8 cellular contexts compared by ENCODE assay signal in genomic region chr2:169478339-169478738, GRCh38. TPM values are rescaled to one million over a fixed set of nuclear protein-coding genes. Genes with fewer than 3 reads are reported as not detected.
DNase-seq lines count a peak whose midpoint lies in the region.

No MANE protein-coding gene starts in this region.

- no peak overlapping the region for H3K27ac Mint-ChIP-seq in activated CD4-positive, alpha-beta memory T cell treated with anti-CD3 and anti-CD28 coated beads for 36 hours

- CTCF ChIA-PET in activated CD4-positive, alpha-beta memory T cell treated with anti-CD3 and anti-CD28 coated beads for 36 hours (lab: Charles Lee), result interaction anchor here (0.6 to 1.7 kb wide), 2 partner anchors 7 to 1338 kb away, joined by 3 to 6 read pairs; partner anchors contain the start of gene GAD1

- no peaks in the 10 kb centered on the region for H3K36me3 Mint-ChIP-seq in activated CD4-positive, alpha-beta memory T cell treated with anti-CD3 and anti-CD28 coated beads for 36 hours

- H3K4me3 Mint-ChIP-seq in activated CD4-positive, alpha-beta memory T cell treated with anti-CD3 and anti-CD28 coated beads for 36 hours, result peak overlapping the region; percentile 18

- H3K27me3 Mint-ChIP-seq in activated CD4-positive, alpha-beta memory T cell treated with anti-CD3 and anti-CD28 coated beads for 36 hours, result no peaks in the 10 kb centered on the region

- intact Hi-C loops in activated CD4-positive, alpha-beta memory T cell treated with anti-CD3 and anti-CD28 coated beads for 36 hours (cut with micrococcal nuclease), result loop anchor here (5.0 to 10.0 kb wide), 3 partner anchors 94 to 374 kb away; partner anchors contain the start of genes FASTKD1 and LRP2

- POLR2A ChIA-PET in activated CD4-positive, alpha-beta memory T cell treated with anti-CD3 and anti-CD28 coated beads for 36 hours (lab: Charles Lee), result no interaction called here

- no peaks in the 10 kb centered on the region for H3K9me3 Mint-ChIP-seq in activated CD4-positive, alpha-beta memory T cell treated with anti-CD3 and anti-CD28 coated beads for 36 hours

- H3K4me1 Mint-ChIP-seq in activated CD4-positive, alpha-beta memory T cell treated with anti-CD3 and anti-CD28 coated beads for 36 hours (ENCODE audit: low read depth), result peaks cover 13% of the 10 kb centered on the region

- DNase-seq in ELR (ENCODE audit: low read depth) (peak; percentile 40), foreskin melanocyte (peak; percentile 99), pulmonary artery endothelial cell (ENCODE audit: low read depth, low spot score) (peak; percentile 64), HK-2 (ENCODE audit: unreplicated experiment) (no peak), NCI-H524 (lab: John Stamatoyannopoulos, UW) (no peak), cerebellum (ENCODE audit: low spot score) (no peak)
- no peak for DNase-seq in activated CD4-positive, alpha-beta memory T cell treated with anti-CD3 and anti-CD28 coated beads for 36 hours
- no peak for DNase-seq in stimulated activated CD4-positive, alpha-beta T cell treated with anti-CD3 and anti-CD28 coated beads, Interleukin-2, amount 100 ng/mL, for 48 hours

RNA-seq across cellular contexts. Expression of gene BBS5, which starts 1.0 kb away (rescaled TPM):
- 1 to 10 TPM; 2.4 to 3.4 TPM for total RNA-seq in activated CD4-positive, alpha-beta memory T cell treated with anti-CD3 and anti-CD28 coated beads for 36 hours
- total RNA-seq in pulmonary artery endothelial cell, result 2.6 and 3.2 TPM in 2 replicates
- 17.1 TPM for total RNA-seq in cerebellum

RNA-seq across cellular contexts. Expression of gene KLHL41, which starts 31.2 kb away (rescaled TPM):
- total RNA-seq in activated CD4-positive, alpha-beta memory T cell treated with anti-CD3 and anti-CD28 coated beads for 36 hours, result under 1 TPM in 1 of 2 experiments, not detected in 1; 0.55 TPM
- total RNA-seq in pulmonary artery endothelial cell (0.13 and 0.28 TPM in 2 replicates), cerebellum (2.6 TPM)

Comparison
In these comparisons a context has a peak if more than half of its experiments do, and no peak if none do; other contexts are left out.
1. DNase-seq: peak in ELR (single experiment), foreskin melanocyte (single experiment) and pulmonary artery endothelial cell (single experiment); none in activated CD4-positive, alpha-beta memory T cell treated with anti-CD3 and anti-CD28 coated beads for 36 hours (single experiment), HK-2 (single experiment), stimulated activated CD4-positive, alpha-beta T cell treated with anti-CD3 and anti-CD28 coated beads, Interleukin-2, amount 100 ng/mL, for 48 hours (0 of 2), NCI-H524 (0 of 2) and cerebellum (single experiment).